ENCODE assay signal across 1 cellular context in genomic region chr19:2048959-2049740, GRCh38.
TF ChIP-seq lines count a peak whose summit lies in the region.

No MANE protein-coding gene starts in this region.

TF ChIP-seq in HepG2, 621 proteins besides CTCF, POLR2A, EP300 and RAD21:
- TF ChIP-seq NRL (CRISPR knock-in tag; IDR thresholded peaks at IDR 0.05; ENCODE audit: borderline replicate concordance): peak; percentile 38; the same call in 1 of the 2 replicates
- 0 out of 2 replicates have a peak, but pooled peaks have one; percentile 14 for TF ChIP-seq HHEX (CRISPR knock-in tag; IDR thresholded peaks at IDR 0.05)
- TF ChIP-seq, protein P1, sequence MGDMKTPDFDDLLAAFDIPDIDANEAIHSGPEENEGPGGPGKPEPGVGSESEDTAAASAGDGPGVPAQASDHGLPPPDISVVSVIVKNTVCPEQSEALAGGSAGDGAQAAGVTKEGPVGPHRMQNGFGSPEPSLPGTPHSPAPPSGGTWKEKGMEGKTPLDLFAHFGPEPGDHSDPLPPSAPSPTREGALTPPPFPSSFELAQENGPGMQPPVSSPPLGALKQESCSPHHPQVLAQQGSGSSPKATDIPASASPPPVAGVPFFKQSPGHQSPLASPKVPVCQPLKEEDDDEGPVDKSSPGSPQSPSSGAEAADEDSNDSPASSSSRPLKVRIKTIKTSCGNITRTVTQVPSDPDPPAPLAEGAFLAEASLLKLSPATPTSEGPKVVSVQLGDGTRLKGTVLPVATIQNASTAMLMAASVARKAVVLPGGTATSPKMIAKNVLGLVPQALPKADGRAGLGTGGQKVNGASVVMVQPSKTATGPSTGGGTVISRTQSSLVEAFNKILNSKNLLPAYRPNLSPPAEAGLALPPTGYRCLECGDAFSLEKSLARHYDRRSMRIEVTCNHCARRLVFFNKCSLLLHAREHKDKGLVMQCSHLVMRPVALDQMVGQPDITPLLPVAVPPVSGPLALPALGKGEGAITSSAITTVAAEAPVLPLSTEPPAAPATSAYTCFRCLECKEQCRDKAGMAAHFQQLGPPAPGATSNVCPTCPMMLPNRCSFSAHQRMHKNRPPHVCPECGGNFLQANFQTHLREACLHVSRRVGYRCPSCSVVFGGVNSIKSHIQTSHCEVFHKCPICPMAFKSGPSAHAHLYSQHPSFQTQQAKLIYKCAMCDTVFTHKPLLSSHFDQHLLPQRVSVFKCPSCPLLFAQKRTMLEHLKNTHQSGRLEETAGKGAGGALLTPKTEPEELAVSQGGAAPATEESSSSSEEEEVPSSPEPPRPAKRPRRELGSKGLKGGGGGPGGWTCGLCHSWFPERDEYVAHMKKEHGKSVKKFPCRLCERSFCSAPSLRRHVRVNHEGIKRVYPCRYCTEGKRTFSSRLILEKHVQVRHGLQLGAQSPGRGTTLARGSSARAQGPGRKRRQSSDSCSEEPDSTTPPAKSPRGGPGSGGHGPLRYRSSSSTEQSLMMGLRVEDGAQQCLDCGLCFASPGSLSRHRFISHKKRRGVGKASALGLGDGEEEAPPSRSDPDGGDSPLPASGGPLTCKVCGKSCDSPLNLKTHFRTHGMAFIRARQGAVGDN (CRISPR knock-in tag; IDR thresholded peaks at IDR 0.05): peak; percentile 55; the same call in 1 of the 2 replicates
- no peak for TF ChIP-seq PCBP2 (optimal IDR thresholded peaks at IDR 0.05; ENCODE audit: low read depth, low read length, poor library complexity, severe bottlenecking)
- no peak for TF ChIP-seq MBD4 (IDR thresholded peaks at IDR 0.05; ENCODE audit: borderline replicate concordance, low read length)
- 0 out of 2 replicates have a peak, but pooled peaks have one; percentile 7 for TF ChIP-seq IRF2 (CRISPR knock-in tag; IDR thresholded peaks at IDR 0.05)
- 0 out of 2 replicates have a peak, but pooled peaks have one; percentile 5 for TF ChIP-seq TAF1 (CRISPR knock-in tag; IDR thresholded peaks at IDR 0.05)
- TF ChIP-seq CBFB (CRISPR knock-in tag; IDR thresholded peaks at IDR 0.05): 0 out of 2 replicates have a peak, but pooled peaks have one; percentile 4
- TF ChIP-seq ZNF776 (CRISPR knock-in tag; IDR thresholded peaks at IDR 0.05): no peak
- 0 out of 2 replicates have a peak, but pooled peaks have one; percentile 60 for TF ChIP-seq TIGD3 (CRISPR knock-in tag; IDR thresholded peaks at IDR 0.05; ENCODE audit: borderline replicate concordance)
- 0 out of 2 replicates have a peak, but pooled peaks have one; percentile 21 for TF ChIP-seq BCL6 (CRISPR knock-in tag; IDR thresholded peaks at IDR 0.05)
- no peak for TF ChIP-seq NFIC (IDR thresholded peaks at IDR 0.05; ENCODE audit: low read length)
- TF ChIP-seq, protein P2, sequence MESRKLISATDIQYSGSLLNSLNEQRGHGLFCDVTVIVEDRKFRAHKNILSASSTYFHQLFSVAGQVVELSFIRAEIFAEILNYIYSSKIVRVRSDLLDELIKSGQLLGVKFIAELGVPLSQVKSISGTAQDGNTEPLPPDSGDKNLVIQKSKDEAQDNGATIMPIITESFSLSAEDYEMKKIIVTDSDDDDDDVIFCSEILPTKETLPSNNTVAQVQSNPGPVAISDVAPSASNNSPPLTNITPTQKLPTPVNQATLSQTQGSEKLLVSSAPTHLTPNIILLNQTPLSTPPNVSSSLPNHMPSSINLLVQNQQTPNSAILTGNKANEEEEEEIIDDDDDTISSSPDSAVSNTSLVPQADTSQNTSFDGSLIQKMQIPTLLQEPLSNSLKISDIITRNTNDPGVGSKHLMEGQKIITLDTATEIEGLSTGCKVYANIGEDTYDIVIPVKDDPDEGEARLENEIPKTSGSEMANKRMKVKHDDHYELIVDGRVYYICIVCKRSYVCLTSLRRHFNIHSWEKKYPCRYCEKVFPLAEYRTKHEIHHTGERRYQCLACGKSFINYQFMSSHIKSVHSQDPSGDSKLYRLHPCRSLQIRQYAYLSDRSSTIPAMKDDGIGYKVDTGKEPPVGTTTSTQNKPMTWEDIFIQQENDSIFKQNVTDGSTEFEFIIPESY (CRISPR knock-in tag; IDR thresholded peaks at IDR 0.05): peak; percentile 69
- TF ChIP-seq RXRA (CRISPR knock-in tag; IDR thresholded peaks at IDR 0.05): peak; percentile 38
- peak; percentile 42; the same call in 1 of the 2 replicates for TF ChIP-seq AKAP8 (CRISPR knock-in tag; IDR thresholded peaks at IDR 0.05)
- TF ChIP-seq ESRRA (CRISPR knock-in tag; IDR thresholded peaks at IDR 0.05; ENCODE audit: low read depth): peak; percentile 5; the same call in 1 of the 2 replicates
- TF ChIP-seq HIC2 (CRISPR knock-in tag; IDR thresholded peaks at IDR 0.05; ENCODE audit: low read depth): no peak
- peak; percentile 24 for TF ChIP-seq RBM39 (IDR thresholded peaks at IDR 0.05; ENCODE audit: low read depth, low read length, poor library complexity, severe bottlenecking)
- TF ChIP-seq SKI (IDR thresholded peaks at IDR 0.05; ENCODE audit: partially characterized antibody): peak; percentile 2
- TF ChIP-seq ZNF781 (CRISPR knock-in tag; IDR thresholded peaks at IDR 0.05; ENCODE audit: borderline replicate concordance, not compliant biosample characterization): peak; percentile 37
- TF ChIP-seq, protein P3, sequence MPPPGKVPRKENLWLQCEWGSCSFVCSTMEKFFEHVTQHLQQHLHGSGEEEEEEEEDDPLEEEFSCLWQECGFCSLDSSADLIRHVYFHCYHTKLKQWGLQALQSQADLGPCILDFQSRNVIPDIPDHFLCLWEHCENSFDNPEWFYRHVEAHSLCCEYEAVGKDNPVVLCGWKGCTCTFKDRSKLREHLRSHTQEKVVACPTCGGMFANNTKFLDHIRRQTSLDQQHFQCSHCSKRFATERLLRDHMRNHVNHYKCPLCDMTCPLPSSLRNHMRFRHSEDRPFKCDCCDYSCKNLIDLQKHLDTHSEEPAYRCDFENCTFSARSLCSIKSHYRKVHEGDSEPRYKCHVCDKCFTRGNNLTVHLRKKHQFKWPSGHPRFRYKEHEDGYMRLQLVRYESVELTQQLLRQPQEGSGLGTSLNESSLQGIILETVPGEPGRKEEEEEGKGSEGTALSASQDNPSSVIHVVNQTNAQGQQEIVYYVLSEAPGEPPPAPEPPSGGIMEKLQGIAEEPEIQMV (CRISPR knock-in tag; IDR thresholded peaks at IDR 0.05; ENCODE audit: low read depth): 0 out of 2 replicates have a peak, but pooled peaks have one; percentile 32
- TF ChIP-seq ZBTB38 (CRISPR knock-in tag; IDR thresholded peaks at IDR 0.05): peak; percentile 86
- peak; percentile 56; the same call in 1 of the 2 replicates for TF ChIP-seq ZBTB7B (CRISPR knock-in tag; IDR thresholded peaks at IDR 0.05)
- no peak for TF ChIP-seq ERF (CRISPR knock-in tag; IDR thresholded peaks at IDR 0.05)
- TF ChIP-seq, protein P4, sequence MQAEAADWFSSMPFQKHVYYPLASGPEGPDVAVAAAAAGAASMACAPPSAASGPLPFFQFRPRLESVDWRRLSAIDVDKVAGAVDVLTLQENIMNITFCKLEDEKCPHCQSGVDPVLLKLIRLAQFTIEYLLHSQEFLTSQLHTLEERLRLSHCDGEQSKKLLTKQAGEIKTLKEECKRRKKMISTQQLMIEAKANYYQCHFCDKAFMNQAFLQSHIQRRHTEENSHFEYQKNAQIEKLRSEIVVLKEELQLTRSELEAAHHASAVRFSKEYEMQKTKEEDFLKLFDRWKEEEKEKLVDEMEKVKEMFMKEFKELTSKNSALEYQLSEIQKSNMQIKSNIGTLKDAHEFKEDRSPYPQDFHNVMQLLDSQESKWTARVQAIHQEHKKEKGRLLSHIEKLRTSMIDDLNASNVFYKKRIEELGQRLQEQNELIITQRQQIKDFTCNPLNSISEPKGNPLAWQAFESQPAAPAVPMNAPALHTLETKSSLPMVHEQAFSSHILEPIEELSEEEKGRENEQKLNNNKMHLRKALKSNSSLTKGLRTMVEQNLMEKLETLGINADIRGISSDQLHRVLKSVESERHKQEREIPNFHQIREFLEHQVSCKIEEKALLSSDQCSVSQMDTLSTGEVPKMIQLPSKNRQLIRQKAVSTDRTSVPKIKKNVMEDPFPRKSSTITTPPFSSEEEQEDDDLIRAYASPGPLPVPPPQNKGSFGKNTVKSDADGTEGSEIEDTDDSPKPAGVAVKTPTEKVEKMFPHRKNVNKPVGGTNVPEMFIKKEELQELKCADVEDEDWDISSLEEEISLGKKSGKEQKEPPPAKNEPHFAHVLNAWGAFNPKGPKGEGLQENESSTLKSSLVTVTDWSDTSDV (CRISPR knock-in tag; IDR thresholded peaks at IDR 0.05): 0 out of 2 replicates have a peak, but pooled peaks have one; percentile 20
- no peak for TF ChIP-seq CREM (IDR thresholded peaks at IDR 0.05)
- TF ChIP-seq CREM (CRISPR knock-in tag; IDR thresholded peaks at IDR 0.05): no peak
- 0 out of 2 replicates have a peak, but pooled peaks have one; percentile 3 for TF ChIP-seq SRY (CRISPR knock-in tag; IDR thresholded peaks at IDR 0.05)
- 0 out of 2 replicates have a peak, but pooled peaks have one; percentile 10 for TF ChIP-seq ZNF430 (CRISPR knock-in tag; IDR thresholded peaks at IDR 0.05)
- TF ChIP-seq ARHGAP35 (CRISPR knock-in tag; IDR thresholded peaks at IDR 0.05; ENCODE audit: borderline replicate concordance): 0 out of 2 replicates have a peak, but pooled peaks have one; percentile 9
- TF ChIP-seq, protein P5, sequence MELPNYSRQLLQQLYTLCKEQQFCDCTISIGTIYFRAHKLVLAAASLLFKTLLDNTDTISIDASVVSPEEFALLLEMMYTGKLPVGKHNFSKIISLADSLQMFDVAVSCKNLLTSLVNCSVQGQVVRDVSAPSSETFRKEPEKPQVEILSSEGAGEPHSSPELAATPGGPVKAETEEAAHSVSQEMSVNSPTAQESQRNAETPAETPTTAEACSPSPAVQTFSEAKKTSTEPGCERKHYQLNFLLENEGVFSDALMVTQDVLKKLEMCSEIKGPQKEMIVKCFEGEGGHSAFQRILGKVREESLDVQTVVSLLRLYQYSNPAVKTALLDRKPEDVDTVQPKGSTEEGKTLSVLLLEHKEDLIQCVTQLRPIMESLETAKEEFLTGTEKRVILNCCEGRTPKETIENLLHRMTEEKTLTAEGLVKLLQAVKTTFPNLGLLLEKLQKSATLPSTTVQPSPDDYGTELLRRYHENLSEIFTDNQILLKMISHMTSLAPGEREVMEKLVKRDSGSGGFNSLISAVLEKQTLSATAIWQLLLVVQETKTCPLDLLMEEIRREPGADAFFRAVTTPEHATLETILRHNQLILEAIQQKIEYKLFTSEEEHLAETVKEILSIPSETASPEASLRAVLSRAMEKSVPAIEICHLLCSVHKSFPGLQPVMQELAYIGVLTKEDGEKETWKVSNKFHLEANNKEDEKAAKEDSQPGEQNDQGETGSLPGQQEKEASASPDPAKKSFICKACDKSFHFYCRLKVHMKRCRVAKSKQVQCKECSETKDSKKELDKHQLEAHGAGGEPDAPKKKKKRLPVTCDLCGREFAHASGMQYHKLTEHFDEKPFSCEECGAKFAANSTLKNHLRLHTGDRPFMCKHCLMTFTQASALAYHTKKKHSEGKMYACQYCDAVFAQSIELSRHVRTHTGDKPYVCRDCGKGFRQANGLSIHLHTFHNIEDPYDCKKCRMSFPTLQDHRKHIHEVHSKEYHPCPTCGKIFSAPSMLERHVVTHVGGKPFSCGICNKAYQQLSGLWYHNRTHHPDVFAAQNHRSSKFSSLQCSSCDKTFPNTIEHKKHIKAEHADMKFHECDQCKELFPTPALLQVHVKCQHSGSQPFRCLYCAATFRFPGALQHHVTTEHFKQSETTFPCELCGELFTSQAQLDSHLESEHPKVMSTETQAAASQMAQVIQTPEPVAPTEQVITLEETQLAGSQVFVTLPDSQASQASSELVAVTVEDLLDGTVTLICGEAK (IDR thresholded peaks at IDR 0.05): no peak
- TF ChIP-seq, protein P5 (CRISPR knock-in tag; IDR thresholded peaks at IDR 0.05): peak; percentile 8; the same call in 1 of the 2 replicates
